In genomic region chr7:7242899-7243298, GRCh38 we compare ENCODE assay signal across 20 cellular contexts.
"Had no signal": no experiment of that assay in that cellular context is flagged by ENCODE, and none has a peak within 500 bp of the region (broad histone marks: within the 10 kb centered on the region; RNA-seq: fewer than 3 reads in every experiment).

No MANE protein-coding gene starts in this region.

- H3K4me3 ChIP-seq: body of pancreas, coronary artery, esophagus muscularis mucosa, left lung, pancreas, tibial artery, vagina had no signal

- H3K27ac Mint-ChIP-seq: activated CD4-positive, alpha-beta T cell treated with anti-CD3 and anti-CD28 coated beads, Interleukin-2, amount 10 ng/mL, durations not matched to agents 7 days and 5 days; activated naive CD8-positive, alpha-beta T cell; stimulated activated effector memory CD8-positive, alpha-beta T cell treated with anti-CD3 and anti-CD28 coated beads, Interleukin-12 subunit alpha, Interleukin-12 subunit beta, amount 100 ng/mL, for 72 hours had no signal

- ATAC-seq: activated T-cell treated with anti-CD3 and anti-CD28 coated beads, Interleukin-2, amount 50 U/mL, for 72 hours; body of pancreas; left lung; naive thymus-derived CD8-positive, alpha-beta T cell; pancreas; stimulated activated effector memory CD8-positive, alpha-beta T cell treated with anti-CD3 and anti-CD28 coated beads, Interleukin-12 subunit alpha, Interleukin-12 subunit beta, amount 100 ng/mL, for 72 hours had no signal

- H3K36me3 ChIP-seq: vagina had no signal

- H3K27me3 ChIP-seq: body of pancreas, esophagus muscularis mucosa, left lung, pancreas, tibial artery, vagina had no signal

- H3K9me3 Mint-ChIP-seq: activated CD4-positive, alpha-beta T cell treated with anti-CD3 and anti-CD28 coated beads, Interleukin-2, amount 10 ng/mL, durations not matched to agents 7 days and 5 days; activated T-cell treated with anti-CD3 and anti-CD28 coated beads, Interleukin-2, amount 50 U/mL, for 72 hours; naive thymus-derived CD8-positive, alpha-beta T cell; stimulated activated effector memory CD8-positive, alpha-beta T cell treated with anti-CD3 and anti-CD28 coated beads, Interleukin-12 subunit alpha, Interleukin-12 subunit beta, amount 100 ng/mL, for 72 hours had no signal

- H3K27me3 Mint-ChIP-seq: activated CD4-positive, alpha-beta T cell treated with anti-CD3 and anti-CD28 coated beads, Interleukin-2, amount 10 ng/mL, durations not matched to agents 7 days and 5 days; activated naive CD8-positive, alpha-beta T cell; naive thymus-derived CD8-positive, alpha-beta T cell had no signal

- H3K27ac ChIP-seq: body of pancreas, coronary artery, esophagus muscularis mucosa, left lung, pancreas, tibial artery, vagina had no signal

- H3K9me3 ChIP-seq: body of pancreas, esophagus muscularis mucosa, left lung, pancreas, tibial artery, vagina had no signal

- H3K4me1 ChIP-seq: body of pancreas, pancreas, vagina had no signal

- H3K4me3 Mint-ChIP-seq: activated CD4-positive, alpha-beta T cell treated with anti-CD3 and anti-CD28 coated beads, Interleukin-2, amount 10 ng/mL, durations not matched to agents 7 days and 5 days; activated naive CD8-positive, alpha-beta T cell; activated T-cell treated with anti-CD3 and anti-CD28 coated beads, Interleukin-2, amount 50 U/mL, for 72 hours; naive thymus-derived CD8-positive, alpha-beta T cell; stimulated activated effector memory CD8-positive, alpha-beta T cell treated with anti-CD3 and anti-CD28 coated beads, Interleukin-12 subunit alpha, Interleukin-12 subunit beta, amount 100 ng/mL, for 72 hours had no signal

- FAIRE-seq: kidney, pancreas, TTC549 had no signal

- DNase-seq: activated CD4-positive, alpha-beta T cell treated with anti-CD3 and anti-CD28 coated beads, Interleukin-2, amount 10 ng/mL, durations not matched to agents 7 days and 5 days; activated CD8-positive, alpha-beta memory T cell treated with anti-CD3 and anti-CD28 coated beads, Interleukin-2, amount 50 U/mL, for 48 hours; activated gamma-delta T cell; activated T-cell treated with anti-CD3 and anti-CD28 coated beads, Interleukin-2, amount 50 U/mL, for 72 hours; amygdala; body of pancreas; central memory CD4-positive, alpha-beta T cell; hypothalamus; kidney; left lung; mammary epithelial cell; naive thymus-derived CD8-positive, alpha-beta T cell; pancreas; tibial artery had no signal
